ENCODE assay signal across 7 cellular contexts in genomic region chr15:77889828-77890725, GRCh38.
DNase-seq lines count a peak whose midpoint lies in the region; TF ChIP-seq lines count a peak whose summit lies in the region.
"Not testable (repeated sequence)": the region's sequence is repeated elsewhere in the genome, so short reads cannot be mapped to it uniquely, and the experiment has no call there.

No MANE protein-coding gene starts in this region.

- peaks cover 18% of the 10 kb centered on the region for H3K4me1 Mint-ChIP-seq in mesothelial cell of epicardium

- H3K9me3 Mint-ChIP-seq in mesothelial cell of epicardium, result not testable (repeated sequence)

- not testable (repeated sequence) for H3K9me3 ChIP-seq in HEK293 (ENCODE audit: control insufficient read depth, insufficient read depth, low read depth, low read length); ascending aorta; left ventricle myocardium inferior (replicated peaks); tibial artery

- DNase-seq in ascending aorta (ENCODE audit: low spot score in 2 of 2); coronary artery (ENCODE audit: low spot score); left ventricle myocardium inferior; mesothelial cell of epicardium (ENCODE audit: low spot score in 2 of 2, unreplicated experiment in 2 of 2); tibial artery: not testable (repeated sequence)
- DNase-seq in posterior vena cava (ENCODE audit: low spot score), result peak; percentile 71

- H3K36me3 ChIP-seq in HEK293 (ENCODE audit: control insufficient read depth in 2 of 2, insufficient read depth in 1 of 2, low read length in 2 of 2); ascending aorta; left ventricle myocardium inferior; tibial artery: not testable (repeated sequence)

- not testable (repeated sequence) for H3K4me1 ChIP-seq in HEK293 (ENCODE audit: control insufficient read depth, insufficient read depth, low read length)
- H3K4me1 ChIP-seq in ascending aorta, result peaks cover 29 to 55% of the 10 kb centered on the region in 2 donors
- peaks cover 23% of the 10 kb centered on the region for H3K4me1 ChIP-seq in left ventricle myocardium inferior
- peaks cover 10 to 89% (median 64%) of the 10 kb centered on the region in 4 donors for H3K4me1 ChIP-seq in tibial artery

- not testable (repeated sequence) for H3K27ac ChIP-seq in HEK293 (ENCODE audit: extremely low read depth, low read depth, low read length)
- H3K27ac ChIP-seq in ascending aorta (peak overlapping the region; percentile 94 to 98), coronary artery (peak overlapping the region; percentile 81 to 95), left ventricle myocardium inferior (replicated peaks) (peak overlapping the region; percentile 77), tibial artery (peak overlapping the region; percentile 90 to 97)

- not testable (repeated sequence) for TF ChIP-seq CTCF in HEK293 (tag by site-specific recombination; IDR thresholded peaks at IDR 0.05); ascending aorta (IDR thresholded peaks at IDR 0.05); coronary artery (IDR thresholded peaks at IDR 0.05); left ventricle myocardium inferior (IDR thresholded peaks at IDR 0.05; ENCODE audit: borderline replicate concordance); mesothelial cell of epicardium (IDR thresholded peaks at IDR 0.05; ENCODE audit: unreplicated experiment); tibial artery (IDR thresholded peaks at IDR 0.05)

- H3K4me3 ChIP-seq in HEK293 (ENCODE audit: low read depth, low read length); ascending aorta; coronary artery; left ventricle myocardium inferior; tibial artery: not testable (repeated sequence)

- not testable (repeated sequence) for H3K27me3 ChIP-seq in ascending aorta; left ventricle myocardium inferior (ENCODE audit: low read depth); tibial artery

- H3K36me3 Mint-ChIP-seq in mesothelial cell of epicardium, result not testable (repeated sequence)

- POLR2A ChIA-PET in HEK293 (lab: Yijun Ruan, JAX), result not testable (repeated sequence)

- H3K27me3 Mint-ChIP-seq in mesothelial cell of epicardium (ENCODE audit: low read depth), result not testable (repeated sequence)

- peak overlapping the region; percentile 91 for H3K27ac Mint-ChIP-seq in mesothelial cell of epicardium

- intact Hi-C loops in ascending aorta (cut with DNase I), result loop anchor here (10.0 kb wide), 1 partner anchor 115 kb away; no protein-coding TSS in a partner anchor
- intact Hi-C loops in left ventricle myocardium inferior (cut with micrococcal nuclease); posterior vena cava (cut with DNase I); tibial artery (cut with DNase I; ENCODE audit: low total_unique reads): not testable (repeated sequence)

- CTCF ChIA-PET in HEK293 (lab: Yijun Ruan, JAX), result interaction anchor here (1.2 kb wide), 1 partner anchor 18 kb away, joined by 3 read pairs; no protein-coding TSS in a partner anchor

- H3K4me3 Mint-ChIP-seq in mesothelial cell of epicardium, result not testable (repeated sequence)

TF ChIP-seq in HEK293, 187 proteins besides CTCF, POLR2A, EP300 and RAD21:
- TF ChIP-seq SCRT1 (tag by site-specific recombination; IDR thresholded peaks at IDR 0.05; ENCODE audit: borderline replicate concordance) (peak; percentile 44; the same call in 1 of the 2 replicates), SCRT2 (tag by site-specific recombination; IDR thresholded peaks at IDR 0.05) (peak; percentile 88), GLIS2 (tag by site-specific recombination; IDR thresholded peaks at IDR 0.05) (0 out of 2 replicates have a peak, but pooled peaks have one; percentile 34)
